Comparison of ENCODE assay signal across 8 cellular contexts in genomic region chr2:212005077-212005671, GRCh38.
A peak's percentile ranks its signal among the peaks of the same experiment; 100 is the strongest.
DNase-seq lines count a peak whose midpoint lies in the region; ATAC-seq, FAIRE-seq and TF ChIP-seq lines count a peak whose summit lies in the region.

No MANE protein-coding gene starts in this region.

- no peaks in the 10 kb centered on the region for H3K4me1 Mint-ChIP-seq in GM23338

- ATAC-seq in GM23338 = peak; percentile 84

- TF ChIP-seq CTCF in GM23338 (conservative IDR thresholded peaks at IDR 0.05; ENCODE audit: low read depth in 2 of 2) (peak; percentile 71 to 85), Loucy (conservative IDR thresholded peaks at IDR 0.05; ENCODE audit: low read length) (peak; percentile 87), WERI-Rb-1 (IDR thresholded peaks at IDR 0.05; ENCODE audit: low read depth, low read length) (peak; percentile 49)

- no peaks in the 10 kb centered on the region for H3K4me1 ChIP-seq in GM23338 (ENCODE audit: insufficient read depth)
- H3K4me1 ChIP-seq in Loucy (ENCODE audit: insufficient read depth, low read length, poor library complexity, severe bottlenecking) = no peaks in the 10 kb centered on the region

- H3K9me3 Mint-ChIP-seq in GM23338 = no peaks in the 10 kb centered on the region

- H3K9me2 ChIP-seq in GM23338 (ENCODE audit: insufficient read depth) (no peaks in the 10 kb centered on the region), Loucy (replicated peaks; ENCODE audit: low read depth, low read length) (no peaks in the 10 kb centered on the region)

- H3K27ac Mint-ChIP-seq in GM23338 = no peak overlapping the region

- no peaks in the 10 kb centered on the region for H3K27me3 Mint-ChIP-seq in GM23338 (ENCODE audit: insufficient read depth, low read depth, poor library complexity)

- H2AFZ ChIP-seq in GM23338 (no peak overlapping the region), Loucy (ENCODE audit: low read length) (no peak overlapping the region)

- no peaks in the 10 kb centered on the region for H3K79me2 ChIP-seq in GM23338 (replicated peaks; ENCODE audit: insufficient read depth)
- no peaks in the 10 kb centered on the region for H3K79me2 ChIP-seq in Loucy (ENCODE audit: insufficient read depth, low read length)

- H3K4me3 ChIP-seq in GM23338 (no peak overlapping the region), Loucy (ENCODE audit: low read length, poor library complexity, severe bottlenecking) (no peak overlapping the region), WERI-Rb-1 (ENCODE audit: low read depth, low read length) (no peak overlapping the region)

- H3K9me3 ChIP-seq in Loucy (ENCODE audit: insufficient read depth, low read depth, low read length) = no peaks in the 10 kb centered on the region
- H3K9me3 ChIP-seq in WERI-Rb-1 (ENCODE audit: severe bottlenecking) = no peaks in the 10 kb centered on the region

- no peak overlapping the region for H3K4me2 ChIP-seq in GM23338
- no peak overlapping the region for H3K4me2 ChIP-seq in Loucy (ENCODE audit: low read depth, low read length, poor library complexity, severe bottlenecking)

- H4K20me1 ChIP-seq in GM23338 (replicated peaks; ENCODE audit: insufficient read depth) (no peaks in the 10 kb centered on the region), Loucy (ENCODE audit: insufficient read depth, low read length, poor library complexity, severe bottlenecking) (no peaks in the 10 kb centered on the region)

- H3F3A ChIP-seq in GM23338 (replicated peaks; ENCODE audit: low read depth) (no peaks in the 10 kb centered on the region), Loucy (ENCODE audit: low read depth) (no peaks in the 10 kb centered on the region)

- no peak overlapping the region for H3K4me3 Mint-ChIP-seq in GM23338

- peak in 2 of 3 experiments; percentile 10 to 56 for DNase-seq in NCI-H1417 (lab: John Stamatoyannopoulos, UW)
- DNase-seq in NCI-H1417 treated with DMSO at 0.1 percent for 48 hours (lab: John Stamatoyannopoulos, UW) = no peak
- peak; percentile 73 for DNase-seq in GM23338 (ENCODE audit: low spot score)
- peak; percentile 60 for DNase-seq in WERI-Rb-1
- peak; percentile 37 for DNase-seq in inferior parietal cortex (ENCODE audit: extremely low spot score)
- DNase-seq in frontal cortex (ENCODE audit: low spot score in 2 of 2) = no peak
- DNase-seq in GM19238 (ENCODE audit: insufficient read length, low spot score) = no peak

- no peak for FAIRE-seq in frontal cortex (lab: Jason Lieb, UNC)

- no peak overlapping the region for H3K27ac ChIP-seq in GM23338 (ENCODE audit: low read depth)
- no peak overlapping the region for H3K27ac ChIP-seq in WERI-Rb-1

- no peaks in the 10 kb centered on the region for H3K36me3 Mint-ChIP-seq in GM23338 (ENCODE audit: low read depth)

- no peaks in the 10 kb centered on the region for H3K27me3 ChIP-seq in GM23338 (ENCODE audit: insufficient read depth)
- H3K27me3 ChIP-seq in Loucy (ENCODE audit: insufficient read depth, low read length, poor library complexity, severe bottlenecking) = no peaks in the 10 kb centered on the region
- no peaks in the 10 kb centered on the region for H3K27me3 ChIP-seq in WERI-Rb-1 (ENCODE audit: insufficient read depth, low read depth, severe bottlenecking)

- no peak overlapping the region for H3K9ac ChIP-seq in Loucy (ENCODE audit: low read depth, low read length, poor library complexity, severe bottlenecking)

- no peaks in the 10 kb centered on the region for H3K36me3 ChIP-seq in GM23338 (ENCODE audit: insufficient read depth)
- no peaks in the 10 kb centered on the region for H3K36me3 ChIP-seq in Loucy (ENCODE audit: insufficient read depth, low read length)
- no peaks in the 10 kb centered on the region for H3K36me3 ChIP-seq in WERI-Rb-1

TF ChIP-seq in GM23338, 12 proteins besides CTCF, POLR2A, EP300 and RAD21 (continues in another document):
- TF ChIP-seq POLR2AphosphoS5 (IDR thresholded peaks at IDR 0.05; ENCODE audit: low read depth) (no peak), EZH2 (IDR thresholded peaks at IDR 0.05; ENCODE audit: low read depth, unreplicated experiment) (no peak), STAT1 (IDR thresholded peaks at IDR 0.05; ENCODE audit: unreplicated experiment) (no peak), JUNB (IDR thresholded peaks at IDR 0.05; ENCODE audit: unreplicated experiment) (no peak), CREB1 (CRISPR knock-in tag; IDR thresholded peaks at IDR 0.05; ENCODE audit: low read depth) (no peak), NANOG (IDR thresholded peaks at IDR 0.05; ENCODE audit: borderline replicate concordance) (no peak)
- TF ChIP-seq, protein P1, sequence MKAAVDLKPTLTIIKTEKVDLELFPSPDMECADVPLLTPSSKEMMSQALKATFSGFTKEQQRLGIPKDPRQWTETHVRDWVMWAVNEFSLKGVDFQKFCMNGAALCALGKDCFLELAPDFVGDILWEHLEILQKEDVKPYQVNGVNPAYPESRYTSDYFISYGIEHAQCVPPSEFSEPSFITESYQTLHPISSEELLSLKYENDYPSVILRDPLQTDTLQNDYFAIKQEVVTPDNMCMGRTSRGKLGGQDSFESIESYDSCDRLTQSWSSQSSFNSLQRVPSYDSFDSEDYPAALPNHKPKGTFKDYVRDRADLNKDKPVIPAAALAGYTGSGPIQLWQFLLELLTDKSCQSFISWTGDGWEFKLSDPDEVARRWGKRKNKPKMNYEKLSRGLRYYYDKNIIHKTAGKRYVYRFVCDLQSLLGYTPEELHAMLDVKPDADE (IDR thresholded peaks at IDR 0.05) = no peak
- TF ChIP-seq, protein P2, sequence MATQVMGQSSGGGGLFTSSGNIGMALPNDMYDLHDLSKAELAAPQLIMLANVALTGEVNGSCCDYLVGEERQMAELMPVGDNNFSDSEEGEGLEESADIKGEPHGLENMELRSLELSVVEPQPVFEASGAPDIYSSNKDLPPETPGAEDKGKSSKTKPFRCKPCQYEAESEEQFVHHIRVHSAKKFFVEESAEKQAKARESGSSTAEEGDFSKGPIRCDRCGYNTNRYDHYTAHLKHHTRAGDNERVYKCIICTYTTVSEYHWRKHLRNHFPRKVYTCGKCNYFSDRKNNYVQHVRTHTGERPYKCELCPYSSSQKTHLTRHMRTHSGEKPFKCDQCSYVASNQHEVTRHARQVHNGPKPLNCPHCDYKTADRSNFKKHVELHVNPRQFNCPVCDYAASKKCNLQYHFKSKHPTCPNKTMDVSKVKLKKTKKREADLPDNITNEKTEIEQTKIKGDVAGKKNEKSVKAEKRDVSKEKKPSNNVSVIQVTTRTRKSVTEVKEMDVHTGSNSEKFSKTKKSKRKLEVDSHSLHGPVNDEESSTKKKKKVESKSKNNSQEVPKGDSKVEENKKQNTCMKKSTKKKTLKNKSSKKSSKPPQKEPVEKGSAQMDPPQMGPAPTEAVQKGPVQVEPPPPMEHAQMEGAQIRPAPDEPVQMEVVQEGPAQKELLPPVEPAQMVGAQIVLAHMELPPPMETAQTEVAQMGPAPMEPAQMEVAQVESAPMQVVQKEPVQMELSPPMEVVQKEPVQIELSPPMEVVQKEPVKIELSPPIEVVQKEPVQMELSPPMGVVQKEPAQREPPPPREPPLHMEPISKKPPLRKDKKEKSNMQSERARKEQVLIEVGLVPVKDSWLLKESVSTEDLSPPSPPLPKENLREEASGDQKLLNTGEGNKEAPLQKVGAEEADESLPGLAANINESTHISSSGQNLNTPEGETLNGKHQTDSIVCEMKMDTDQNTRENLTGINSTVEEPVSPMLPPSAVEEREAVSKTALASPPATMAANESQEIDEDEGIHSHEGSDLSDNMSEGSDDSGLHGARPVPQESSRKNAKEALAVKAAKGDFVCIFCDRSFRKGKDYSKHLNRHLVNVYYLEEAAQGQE (IDR thresholded peaks at IDR 0.05; ENCODE audit: unreplicated experiment) = no peak

Comparison
In these comparisons a context has a peak if more than half of its experiments do, and no peak if none do; other contexts are left out.
1. DNase-seq: peak in NCI-H1417 (2 of 3), GM23338 (single experiment), WERI-Rb-1 (single experiment) and inferior parietal cortex (single experiment); none in NCI-H1417 treated with DMSO at 0.1 percent for 48 hours (single experiment), frontal cortex (0 of 2) and GM19238 (single experiment).
2. Peak in every context shown above with its lines, with median percentiles within 50 percentile points of each other: CTCF ChIP-seq.